ENCODE assay signal across 9 cellular contexts in the genomic region with DNA sequence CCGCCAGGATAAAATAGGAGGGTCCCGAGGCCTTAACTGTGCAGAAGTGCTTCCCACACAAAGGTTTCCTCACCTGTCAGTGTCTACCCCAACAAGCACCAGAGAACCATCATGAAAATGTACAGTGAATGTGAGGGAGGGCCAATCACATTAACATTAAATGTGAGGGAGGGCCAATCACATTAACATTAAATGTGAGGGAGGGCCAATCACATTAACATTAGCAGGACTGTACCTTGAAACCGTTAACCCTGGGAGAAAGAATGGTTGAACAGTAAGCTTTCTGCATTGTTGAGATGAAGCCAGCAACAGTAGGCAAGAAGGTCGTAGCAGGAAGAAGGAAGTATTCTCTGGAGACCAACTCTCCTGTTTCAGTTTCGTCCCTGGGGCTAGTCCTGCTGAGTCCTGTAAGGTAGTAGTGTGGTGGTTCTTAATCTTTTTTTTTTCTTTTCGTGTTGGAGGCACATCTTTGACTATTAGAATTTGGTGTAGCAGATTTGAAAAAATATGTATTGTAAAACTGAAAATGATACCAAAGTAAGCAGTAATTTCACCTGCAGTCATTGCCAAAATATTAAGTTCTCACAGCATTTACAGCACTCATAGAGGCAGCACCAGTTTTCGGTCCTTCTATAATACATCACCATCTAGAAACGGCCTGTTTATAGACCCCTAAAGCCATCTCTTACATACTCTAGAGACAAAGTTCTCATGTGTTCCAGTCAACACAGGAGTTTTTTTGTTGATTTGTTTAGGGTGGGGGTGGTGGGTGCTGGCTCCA.
DNase-seq lines count a peak whose midpoint lies in the region; ATAC-seq and TF ChIP-seq lines count a peak whose summit lies in the region.
"Had no signal": no experiment of that assay in that cellular context is flagged by ENCODE, and none has a peak within 500 bp of the region (broad histone marks: within the 10 kb centered on the region; RNA-seq: fewer than 3 reads in every experiment).

No MANE protein-coding gene starts in this region.

- H3K4me2 ChIP-seq in KMS-11 = peak overlapping the region; percentile 41

- H3K27me3 ChIP-seq in KMS-11 (ENCODE audit: insufficient read depth, low read depth) = no peaks in the 10 kb centered on the region

- peak overlapping the region; percentile 22; the same call in 1 of the 2 replicates for H3K27ac ChIP-seq in KMS-11

- ATAC-seq in GM18858 (IDR thresholded peaks at IDR 0.05; ENCODE audit: unreplicated experiment) = peak; percentile 92
- ATAC-seq in GM21529 (IDR thresholded peaks at IDR 0.05; ENCODE audit: unreplicated experiment) = peak; percentile 100
- peak; percentile 43 for ATAC-seq in effector memory CD8-positive, alpha-beta T cell (replicated peaks)
- ATAC-seq: Panc1 had no signal

- H3K4me1 Mint-ChIP-seq in effector memory CD8-positive, alpha-beta T cell (ENCODE audit: low read depth in 2 of 2) = peaks cover 20 to 22% of the 10 kb centered on the region in 2 donors
- H3K4me1 Mint-ChIP-seq in chondrocyte (ENCODE audit: low read depth) = peaks cover 11% of the 10 kb centered on the region

- H2AFZ ChIP-seq in KMS-11 (ENCODE audit: low read depth) = peak overlapping the region; percentile 40

- H3K4me3 Mint-ChIP-seq in effector memory CD8-positive, alpha-beta T cell = peak overlapping the region; percentile 46 to 54
- no peak overlapping the region for H3K4me3 Mint-ChIP-seq in chondrocyte (ENCODE audit: unreplicated experiment)

- no peak overlapping the region for H3K4me3 ChIP-seq in KMS-11 (IDR thresholded peaks at IDR 0.05; ENCODE audit: insufficient read depth, low read depth, low read length)

- no peaks in the 10 kb centered on the region for H3K36me3 ChIP-seq in KMS-11 (ENCODE audit: insufficient read depth)

- peaks cover 0 to 11% of the 10 kb centered on the region in 2 donors for H3K27me3 Mint-ChIP-seq in effector memory CD8-positive, alpha-beta T cell
- H3K27me3 Mint-ChIP-seq in chondrocyte (ENCODE audit: low read depth) = no peaks in the 10 kb centered on the region

- DNase-seq in effector memory CD8-positive, alpha-beta T cell = no peak
- DNase-seq in midbrain (lab: John Stamatoyannopoulos, UW) (no peak), UCSD-AML1 (lab: John Stamatoyannopoulos, UW; ENCODE audit: unreplicated experiment) (no peak), chondrocyte (ENCODE audit: low spot score) (no peak)
- no peak for DNase-seq in stimulated activated CD4-positive, alpha-beta T cell treated with anti-CD3 and anti-CD28 coated beads, Interleukin-2, amount 100 ng/mL, for 24 hours

- no peak overlapping the region; the same call in 1 of the 2 replicates for H3K9ac ChIP-seq in KMS-11

- TF ChIP-seq CTCF in KMS-11 (conservative IDR thresholded peaks at IDR 0.05; ENCODE audit: low read depth, low read length) (no peak), chondrocyte (IDR thresholded peaks at IDR 0.05) (no peak)

- H3K4me1 ChIP-seq in KMS-11 (ENCODE audit: low read depth, poor library complexity, severe bottlenecking) = peaks cover 25% of the 10 kb centered on the region

- no peaks in the 10 kb centered on the region for H3K36me3 Mint-ChIP-seq in effector memory CD8-positive, alpha-beta T cell (ENCODE audit: insufficient read depth)
- no peaks in the 10 kb centered on the region for H3K36me3 Mint-ChIP-seq in chondrocyte (ENCODE audit: low read depth)

- peak overlapping the region; percentile 51 to 85 for H3K27ac Mint-ChIP-seq in effector memory CD8-positive, alpha-beta T cell
- no peak overlapping the region for H3K27ac Mint-ChIP-seq in chondrocyte (ENCODE audit: unreplicated experiment)

- no peaks in the 10 kb centered on the region for H3K79me2 ChIP-seq in KMS-11 (ENCODE audit: insufficient read depth, low read depth)

- H4K20me1 ChIP-seq in KMS-11 (ENCODE audit: insufficient read depth) = no peaks in the 10 kb centered on the region

- no peaks in the 10 kb centered on the region for H3K9me3 Mint-ChIP-seq in effector memory CD8-positive, alpha-beta T cell
- no peaks in the 10 kb centered on the region for H3K9me3 Mint-ChIP-seq in chondrocyte (ENCODE audit: low read depth)

Comparison
In these comparisons a context has a peak if more than half of its experiments do, and no peak if none do; other contexts are left out.
1. ATAC-seq: peak in every context shown above with its lines; median percentile 100 in GM21529; 92 in GM18858; 43 in effector memory CD8-positive, alpha-beta T cell.